Comparison of ENCODE assay signal across 1 cellular context in genomic region chr3:39443530-39443929, GRCh38.
TF ChIP-seq lines count a peak whose summit lies in the region.

No MANE protein-coding gene starts in this region.

TF ChIP-seq in HCT116, 20 proteins besides CTCF, POLR2A, EP300 and RAD21 (continued from another document):
- TF ChIP-seq ZFX (IDR thresholded peaks at IDR 0.05) (no peak), EGR1 (IDR thresholded peaks at IDR 0.05; ENCODE audit: low read depth) (no peak), EZH2 (IDR thresholded peaks at IDR 0.05) (no peak), JUND (IDR thresholded peaks at IDR 0.05) (no peak), SP1 (IDR thresholded peaks at IDR 0.05; ENCODE audit: low read depth) (no peak), ZNF274 (IDR thresholded peaks at IDR 0.05; ENCODE audit: low read depth, low read length) (no peak), FOSL1 (IDR thresholded peaks at IDR 0.05; ENCODE audit: low read depth) (no peak), CBX3 (IDR thresholded peaks at IDR 0.05; ENCODE audit: low read depth) (no peak), ZBTB33 (IDR thresholded peaks at IDR 0.05; ENCODE audit: extremely low read depth, insufficient replicate concordance, low read length) (no peak), ELF1 (IDR thresholded peaks at IDR 0.05; ENCODE audit: borderline replicate concordance, low read depth) (no peak), TCF7L2 (IDR thresholded peaks at IDR 0.05; ENCODE audit: borderline replicate concordance, extremely low read depth, insufficient read depth, insufficient read length) (no peak), POLR2AphosphoS5 (IDR thresholded peaks at IDR 0.05; ENCODE audit: low read depth, low read length) (no peak)
TF ChIP-seq in HCT116: peak in this region for 0.
